In the genomic region with DNA sequence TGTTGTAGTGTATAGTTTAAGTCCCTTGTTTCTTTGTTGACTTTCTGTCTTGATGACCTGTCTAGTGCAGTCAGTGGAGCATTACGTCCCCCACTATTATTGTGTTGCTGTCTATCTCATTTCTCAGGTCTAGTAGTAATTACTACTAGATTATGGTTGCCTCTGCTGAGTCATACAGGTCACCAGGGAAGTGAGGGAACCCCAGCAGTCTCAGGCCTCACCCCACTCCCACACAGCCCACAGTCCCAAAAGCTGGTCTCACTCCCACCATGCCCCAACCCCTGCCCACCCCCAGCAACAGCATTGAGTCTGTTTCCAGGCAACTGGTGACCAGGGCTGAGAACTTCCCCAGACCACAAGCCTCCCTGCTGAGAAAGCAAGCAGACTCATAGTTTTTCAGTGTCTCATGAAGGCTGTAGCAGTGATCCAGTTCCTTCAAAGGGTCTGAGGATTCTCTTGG, we compare ENCODE assay signal across 14 cellular contexts.
A peak's percentile ranks its signal among the peaks of the same experiment; 100 is the strongest.
DNase-seq lines count a peak whose midpoint lies in the region; ATAC-seq, FAIRE-seq and TF ChIP-seq lines count a peak whose summit lies in the region.
"Had no signal": no experiment of that assay in that cellular context is flagged by ENCODE, and none has a peak within 500 bp of the region (broad histone marks: within the 10 kb centered on the region; RNA-seq: fewer than 3 reads in every experiment).

No MANE protein-coding gene starts in this region.

- H3K79me2 ChIP-seq in neural progenitor cell (ENCODE audit: low read depth): peaks cover 89% of the 10 kb centered on the region

- FAIRE-seq in D721Med (lab: Jason Lieb, UNC): no peak

- peaks cover 33% of the 10 kb centered on the region for H3K9me3 Mint-ChIP-seq in neural progenitor cell
- H3K9me3 Mint-ChIP-seq in type B pancreatic cell: no peaks in the 10 kb centered on the region

- peak overlapping the region; percentile 74 for H3K27ac Mint-ChIP-seq in neural progenitor cell
- H3K27ac Mint-ChIP-seq in type B pancreatic cell: no peak overlapping the region

- peaks cover 4% of the 10 kb centered on the region for H3K4me1 ChIP-seq in neural progenitor cell

- peak; percentile 94 for ATAC-seq in GM18909 (IDR thresholded peaks at IDR 0.05; ENCODE audit: poor library complexity, unreplicated experiment)
- peak; percentile 58 for ATAC-seq in HG02885 (IDR thresholded peaks at IDR 0.05; ENCODE audit: poor library complexity, unreplicated experiment)

- H3K27ac ChIP-seq in neural progenitor cell: no peak overlapping the region
- H3K27ac ChIP-seq: heart right ventricle, parathyroid adenoma, Peyer's patch had no signal

- H3K36me3 Mint-ChIP-seq in neural progenitor cell (peaks cover 17% of the 10 kb centered on the region), type B pancreatic cell (peaks cover 9% of the 10 kb centered on the region)

- no peak overlapping the region for H3K4me2 ChIP-seq in neural progenitor cell

- H3K4me1 Mint-ChIP-seq in neural progenitor cell (peaks cover 16% of the 10 kb centered on the region), type B pancreatic cell (ENCODE audit: unreplicated experiment) (peaks cover 38% of the 10 kb centered on the region)
- H3K4me1 Mint-ChIP-seq: central memory CD8-positive, alpha-beta T cell had no signal

- H3K27me3 Mint-ChIP-seq in neural progenitor cell (ENCODE audit: insufficient read depth, low read depth): no peaks in the 10 kb centered on the region
- no peaks in the 10 kb centered on the region for H3K27me3 Mint-ChIP-seq in type B pancreatic cell
- H3K27me3 Mint-ChIP-seq: central memory CD8-positive, alpha-beta T cell had no signal

- no peaks in the 10 kb centered on the region for H3F3A ChIP-seq in neural progenitor cell (ENCODE audit: low read depth)

- no peak overlapping the region for H2AFZ ChIP-seq in neural progenitor cell (replicated peaks)
- H2AFZ ChIP-seq: parathyroid adenoma had no signal

- no peak overlapping the region for H3K4me3 ChIP-seq in neural progenitor cell
- H3K4me3 ChIP-seq: heart right ventricle, Peyer's patch had no signal

- H4K20me1 ChIP-seq in neural progenitor cell (ENCODE audit: low read depth): no peaks in the 10 kb centered on the region

- no peak for TF ChIP-seq CTCF in neural progenitor cell (IDR thresholded peaks at IDR 0.05)
- TF ChIP-seq CTCF in D721Med (IDR thresholded peaks at IDR 0.05; ENCODE audit: insufficient read depth, missing control alignments): no peak
- TF ChIP-seq CTCF in type B pancreatic cell (conservative IDR thresholded peaks at IDR 0.05): no peak

- no peaks in the 10 kb centered on the region for H3K9me3 ChIP-seq in neural progenitor cell (ENCODE audit: low read depth)
- H3K9me3 ChIP-seq: Peyer's patch had no signal

- H3K4me3 Mint-ChIP-seq in neural progenitor cell (no peak overlapping the region), type B pancreatic cell (no peak overlapping the region)
- H3K4me3 Mint-ChIP-seq: central memory CD8-positive, alpha-beta T cell had no signal

- H3K9ac ChIP-seq in neural progenitor cell: no peak overlapping the region
- H3K9ac ChIP-seq: parathyroid adenoma had no signal

- DNase-seq in NCI-H774 (lab: John Stamatoyannopoulos, UW): peak; percentile 35
- no peak for DNase-seq in neural progenitor cell (ENCODE audit: low spot score)
- DNase-seq in activated gamma-delta T cell (lab: John Stamatoyannopoulos, UW): no peak
- DNase-seq in D721Med (ENCODE audit: insufficient read length, low spot score): no peak
- no peak for DNase-seq in type B pancreatic cell (ENCODE audit: extremely low spot score, unreplicated experiment)
- DNase-seq in germinal center (ENCODE audit: low spot score): no peak
- DNase-seq: activated CD4-positive, alpha-beta T cell treated with anti-CD3 and anti-CD28 coated beads, Interleukin-2, amount 50 U/mL, for 48 hours; DND-41; heart right ventricle; Peyer's patch had no signal

- no peaks in the 10 kb centered on the region for H3K36me3 ChIP-seq in neural progenitor cell
- H3K36me3 ChIP-seq: heart right ventricle, Peyer's patch had no signal

- H3K27me3 ChIP-seq in neural progenitor cell: no peaks in the 10 kb centered on the region
- H3K27me3 ChIP-seq: heart right ventricle, Peyer's patch had no signal
